Comparison of ENCODE assay signal across 26 cellular contexts in genomic region chr6:39786636-39787035, GRCh38. TPM values are rescaled to one million over a fixed set of nuclear protein-coding genes. Genes with fewer than 3 reads are reported as not detected.
"Had no signal": no experiment of that assay in that cellular context is flagged by ENCODE, and none has a peak within 500 bp of the region (broad histone marks: within the 10 kb centered on the region; RNA-seq: fewer than 3 reads in every experiment).

No MANE protein-coding gene starts in this region.

- H3K79me2 ChIP-seq: parathyroid adenoma had no signal

- H3K4me2 ChIP-seq: neural progenitor cell had no signal

- H3K4me1 ChIP-seq: neural progenitor cell, parathyroid adenoma, testis, uterus had no signal

- DNase-seq: natural killer cell; occipital lobe; ovary; psoas muscle; right cardiac atrium; right lobe of liver; sigmoid colon; small intestine; spleen; stimulated activated CD4-positive, alpha-beta T cell treated with anti-CD3 and anti-CD28 coated beads, Interleukin-12 subunit alpha, Interleukin-12 subunit beta, amount 100 ng/mL, for 4 hours; stimulated activated CD4-positive, alpha-beta T cell treated with anti-CD3 and anti-CD28 coated beads, Interleukin-1b, Interleukin-23, amount 100 ng/mL, for 48 hours; stimulated activated CD4-positive, alpha-beta T cell treated with anti-CD3 and anti-CD28 coated beads, Interleukin-4, amount 100 ng/mL, for 1 hour; stimulated activated CD4-positive, alpha-beta T cell treated with anti-CD3 and anti-CD28 coated beads, Interleukin-4, amount 100 ng/mL, for 4 hours; stimulated activated CD8-positive, alpha-beta memory T cell treated with anti-CD3 and anti-CD28 coated beads, Interleukin-4, amount 100 ng/mL, for 48 hours; stimulated activated naive CD4-positive, alpha-beta T cell; stimulated activated naive CD8-positive, alpha-beta T cell treated with anti-CD3 and anti-CD28 coated beads, Interleukin-15, amount 100 ng/mL, for 72 hours; stimulated activated naive CD8-positive, alpha-beta T cell treated with anti-CD3 and anti-CD28 coated beads, Interleukin-15, Interleukin-2, amounts not matched to agents 100 U/mL and 50 U/mL, for 24 hours; substantia nigra; testis; tibial artery; transverse colon; upper lobe of right lung; uterus had no signal

- H3K9me3 ChIP-seq: ovary, psoas muscle, right lobe of liver, sigmoid colon, suprapubic skin, testis, transverse colon, upper lobe of right lung, uterus had no signal

- H3K36me3 ChIP-seq: ovary, right lobe of liver, sigmoid colon, spleen, suprapubic skin, tibial artery, transverse colon, upper lobe of right lung, uterus had no signal

- H2AFZ ChIP-seq: neural progenitor cell, parathyroid adenoma had no signal

- H3K9ac ChIP-seq: neural progenitor cell, parathyroid adenoma had no signal

- H3K27ac ChIP-seq: neural progenitor cell, ovary, parathyroid adenoma, psoas muscle, right lobe of liver, sigmoid colon, spleen, suprapubic skin, testis, transverse colon, upper lobe of right lung, uterus had no signal

- H3K27me3 ChIP-seq: neural progenitor cell, ovary, right lobe of liver, sigmoid colon, suprapubic skin, testis, tibial artery, upper lobe of right lung, uterus had no signal

- H3K4me3 ChIP-seq: neural progenitor cell, ovary, psoas muscle, right lobe of liver, sigmoid colon, spleen, suprapubic skin, testis, tibial artery, transverse colon, upper lobe of right lung, uterus had no signal

RNA-seq across cellular contexts. Expression of gene DAAM2, which starts 5.5 kb away (rescaled TPM):
- total RNA-seq: natural killer cell had no signal
